18 cellular contexts compared by ENCODE assay signal in the genomic region with DNA sequence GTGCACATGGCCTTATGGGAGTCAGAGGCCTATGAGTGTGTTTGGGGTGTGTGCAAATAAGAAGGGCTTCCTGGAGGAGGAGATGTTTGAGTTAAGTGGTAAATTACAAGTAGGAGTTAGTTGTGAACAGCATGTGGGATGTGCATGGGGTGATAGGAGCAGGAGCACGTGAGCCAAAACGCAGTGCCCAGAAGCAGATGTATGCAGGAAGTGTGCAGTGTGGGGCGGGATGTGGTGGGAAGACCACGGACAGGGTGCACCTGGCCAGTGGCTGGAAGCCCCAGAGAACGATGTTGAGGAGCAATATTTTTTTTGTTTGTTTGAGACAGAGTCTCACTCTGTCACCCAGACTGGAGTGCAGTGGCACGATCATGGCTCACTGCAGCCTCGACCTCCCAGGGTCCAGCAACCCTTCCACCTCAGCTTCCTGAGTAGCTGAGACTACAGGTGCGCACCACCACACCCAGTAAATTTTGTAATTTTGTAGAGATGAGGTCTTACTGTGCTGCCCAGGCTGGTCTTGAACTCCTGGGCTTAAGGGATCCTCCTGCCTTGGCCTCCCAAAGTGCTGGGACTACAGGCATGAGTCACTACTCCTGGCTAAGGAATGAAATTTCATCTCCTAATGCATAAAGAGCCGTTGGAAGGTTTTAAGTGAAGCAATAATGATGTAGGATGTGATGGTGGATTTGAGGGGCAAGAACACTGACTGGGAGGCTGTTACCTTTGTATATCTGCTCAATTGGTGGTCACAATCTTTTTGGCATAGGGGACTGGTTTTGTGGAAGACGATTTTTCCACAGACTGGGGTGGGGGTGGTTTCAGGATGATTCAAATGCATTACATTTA.
A peak's percentile ranks its signal among the peaks of the same experiment; 100 is the strongest.
DNase-seq lines count a peak whose midpoint lies in the region; ATAC-seq and TF ChIP-seq lines count a peak whose summit lies in the region.
"Had no signal": no experiment of that assay in that cellular context is flagged by ENCODE, and none has a peak within 500 bp of the region (broad histone marks: within the 10 kb centered on the region; RNA-seq: fewer than 3 reads in every experiment).

No MANE protein-coding gene starts in this region.

- peaks cover 3% of the 10 kb centered on the region for H3K36me3 Mint-ChIP-seq in activated naive CD8-positive, alpha-beta T cell treated with anti-CD3 and anti-CD28 coated beads, Interleukin-2, amount 10 ng/mL, durations not matched to agents 7 days and 5 days
- H3K36me3 Mint-ChIP-seq in activated naive CD8-positive, alpha-beta T cell treated with anti-CD3 and anti-CD28 coated beads, Interleukin-2, amount 50 U/mL, for 24 hours (ENCODE audit: low read depth), result no peaks in the 10 kb centered on the region
- H3K36me3 Mint-ChIP-seq in glutamatergic neuron (ENCODE audit: unreplicated experiment) (no peaks in the 10 kb centered on the region), CD14-positive monocyte (no peaks in the 10 kb centered on the region)
- H3K36me3 Mint-ChIP-seq: CD4-positive, alpha-beta memory T cell had no signal

- intact Hi-C loops in CD14-positive monocyte (cut with micrococcal nuclease), result no loop called here

- in situ Hi-C loops in KBM-7 (cut with MboI; ENCODE audit: low pct_unique_long_range_greater_than_20kb, low sequenced_read_pairs), result no loop called here

- POLR2A ChIA-PET in activated naive CD8-positive, alpha-beta T cell treated with anti-CD3 and anti-CD28 coated beads, Interleukin-2, amount 10 ng/mL, durations not matched to agents 7 days and 5 days (lab: Charles Lee), result no interaction called here

- peak overlapping the region; percentile 2 for H3K4me3 Mint-ChIP-seq in activated naive CD8-positive, alpha-beta T cell treated with anti-CD3 and anti-CD28 coated beads, Interleukin-2, amount 10 ng/mL, durations not matched to agents 7 days and 5 days
- H3K4me3 Mint-ChIP-seq in activated naive CD8-positive, alpha-beta T cell treated with anti-CD3 and anti-CD28 coated beads, Interleukin-2, amount 50 U/mL, for 24 hours, result no peak overlapping the region
- H3K4me3 Mint-ChIP-seq in glutamatergic neuron (ENCODE audit: unreplicated experiment) (no peak overlapping the region), CD14-positive monocyte (peak overlapping the region in 1 of 2 donors; percentile 11)
- H3K4me3 Mint-ChIP-seq: B cell had no signal

- H3K4me1 Mint-ChIP-seq in activated naive CD8-positive, alpha-beta T cell treated with anti-CD3 and anti-CD28 coated beads, Interleukin-2, amount 10 ng/mL, durations not matched to agents 7 days and 5 days, result peaks cover 11% of the 10 kb centered on the region
- peaks cover 7% of the 10 kb centered on the region for H3K4me1 Mint-ChIP-seq in activated naive CD8-positive, alpha-beta T cell treated with anti-CD3 and anti-CD28 coated beads, Interleukin-2, amount 50 U/mL, for 24 hours
- peaks cover 7% of the 10 kb centered on the region for H3K4me1 Mint-ChIP-seq in glutamatergic neuron (ENCODE audit: low read depth, unreplicated experiment)
- peaks cover 73% of the 10 kb centered on the region for H3K4me1 Mint-ChIP-seq in CD14-positive monocyte

- peak overlapping the region; percentile 50 for H3K27ac Mint-ChIP-seq in activated naive CD8-positive, alpha-beta T cell treated with anti-CD3 and anti-CD28 coated beads, Interleukin-2, amount 10 ng/mL, durations not matched to agents 7 days and 5 days
- no peak overlapping the region for H3K27ac Mint-ChIP-seq in activated naive CD8-positive, alpha-beta T cell treated with anti-CD3 and anti-CD28 coated beads, Interleukin-2, amount 50 U/mL, for 24 hours
- H3K27ac Mint-ChIP-seq in glutamatergic neuron (ENCODE audit: unreplicated experiment), result peak overlapping the region; percentile 15
- peak overlapping the region in 2 of 7 donors; percentile 59 to 89 for H3K27ac Mint-ChIP-seq in CD14-positive monocyte
- H3K27ac Mint-ChIP-seq: B cell; CD4-positive, alpha-beta memory T cell had no signal

- peak; percentile 56 for ATAC-seq in activated naive CD8-positive, alpha-beta T cell treated with anti-CD3 and anti-CD28 coated beads, Interleukin-2, amount 10 ng/mL, durations not matched to agents 7 days and 5 days (ENCODE audit: low read depth)
- no peak for ATAC-seq in activated naive CD8-positive, alpha-beta T cell treated with anti-CD3 and anti-CD28 coated beads, Interleukin-2, amount 50 U/mL, for 24 hours
- no peak for ATAC-seq in GM21423 (IDR thresholded peaks at IDR 0.05; ENCODE audit: unreplicated experiment)
- ATAC-seq: A549 had no signal

- TF ChIP-seq CTCF in glutamatergic neuron (IDR thresholded peaks at IDR 0.05; ENCODE audit: partially characterized antibody, unreplicated experiment) (no peak), CD14-positive monocyte (IDR thresholded peaks at IDR 0.05) (no peak)

- peaks cover 7% of the 10 kb centered on the region for H3K27me3 Mint-ChIP-seq in activated naive CD8-positive, alpha-beta T cell treated with anti-CD3 and anti-CD28 coated beads, Interleukin-2, amount 10 ng/mL, durations not matched to agents 7 days and 5 days
- no peaks in the 10 kb centered on the region for H3K27me3 Mint-ChIP-seq in activated naive CD8-positive, alpha-beta T cell treated with anti-CD3 and anti-CD28 coated beads, Interleukin-2, amount 50 U/mL, for 24 hours
- no peaks in the 10 kb centered on the region for H3K27me3 Mint-ChIP-seq in glutamatergic neuron (ENCODE audit: unreplicated experiment)
- H3K27me3 Mint-ChIP-seq in CD14-positive monocyte (ENCODE audit: low read depth in 3 of 3), result peaks cover 0 to 7% (median 1%) of the 10 kb centered on the region in 3 donors
- H3K27me3 Mint-ChIP-seq: B cell; CD4-positive, alpha-beta memory T cell had no signal

- DNase-seq in activated naive CD8-positive, alpha-beta T cell treated with anti-CD3 and anti-CD28 coated beads, Interleukin-2, amount 10 ng/mL, durations not matched to agents 7 days and 5 days, result no peak
- DNase-seq in activated naive CD8-positive, alpha-beta T cell treated with anti-CD3 and anti-CD28 coated beads, Interleukin-2, amount 50 U/mL, for 24 hours, result no peak
- DNase-seq in KBM-7, result peak; percentile 62
- DNase-seq in glutamatergic neuron, result no peak
- DNase-seq in CD14-positive monocyte (ENCODE audit: low spot score), result no peak
- no peak for DNase-seq in H4 (ENCODE audit: low spot score)
- DNase-seq: Calu3; CD4-positive, alpha-beta memory T cell; DMS153; NCI-H1092 treated with DMSO at 0.1 percent for 48 hours; NCI-H146; NCI-H2029 treated with DMSO at 0.1 percent for 48 hours; NCI-H524 treated with DMSO at 0.1 percent for 48 hours; NCI-H82; SJCRH30 had no signal

- peaks cover 2% of the 10 kb centered on the region for H3K9me3 Mint-ChIP-seq in activated naive CD8-positive, alpha-beta T cell treated with anti-CD3 and anti-CD28 coated beads, Interleukin-2, amount 10 ng/mL, durations not matched to agents 7 days and 5 days
- H3K9me3 Mint-ChIP-seq in activated naive CD8-positive, alpha-beta T cell treated with anti-CD3 and anti-CD28 coated beads, Interleukin-2, amount 50 U/mL, for 24 hours, result no peaks in the 10 kb centered on the region
- H3K9me3 Mint-ChIP-seq in glutamatergic neuron (ENCODE audit: unreplicated experiment) (no peaks in the 10 kb centered on the region), CD14-positive monocyte (peaks cover 0 to 2% (median 0%) of the 10 kb centered on the region in 7 donors)
- H3K9me3 Mint-ChIP-seq: CD4-positive, alpha-beta memory T cell had no signal
